10 cellular contexts compared by ENCODE assay signal in the genomic region with DNA sequence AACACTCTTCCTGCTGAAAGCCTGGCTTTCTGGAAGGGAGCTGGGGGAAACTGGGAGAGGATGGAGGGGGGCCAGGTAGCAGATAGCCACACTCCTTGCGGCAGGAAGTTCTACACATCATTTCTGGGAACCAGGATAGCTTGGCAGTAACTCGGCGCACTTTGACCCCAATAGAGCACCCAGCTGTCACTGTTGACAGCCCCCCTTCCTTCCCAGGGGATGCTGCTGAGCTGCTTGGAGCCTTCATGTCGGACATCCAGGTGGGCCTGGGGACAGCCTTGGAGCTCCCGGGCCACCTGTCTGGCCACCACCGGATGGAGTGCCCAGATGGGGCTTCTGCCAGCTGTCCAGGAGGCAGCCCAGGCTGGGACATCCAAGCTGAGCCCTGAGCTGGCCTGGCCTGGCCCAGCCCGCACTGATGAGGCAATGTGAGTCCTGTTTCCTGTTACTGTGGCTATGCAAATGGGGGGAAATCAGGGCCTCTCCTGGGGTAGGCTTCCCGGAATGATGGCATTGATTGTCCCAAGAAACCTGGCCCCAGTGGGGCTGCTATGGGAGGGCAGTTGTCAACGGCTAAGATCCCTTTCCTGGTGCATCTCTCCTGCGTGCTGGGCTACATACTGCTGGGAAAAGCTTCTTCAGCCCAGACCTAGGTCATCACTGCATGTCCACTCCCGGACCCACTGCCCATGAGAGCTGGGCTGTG. TPM values are rescaled to one million over a fixed set of nuclear protein-coding genes. Genes with fewer than 3 reads are reported as not detected.
DNase-seq lines count a peak whose midpoint lies in the region; ATAC-seq and TF ChIP-seq lines count a peak whose summit lies in the region.
"Had no signal": no experiment of that assay in that cellular context is flagged by ENCODE, and none has a peak within 500 bp of the region (broad histone marks: within the 10 kb centered on the region; RNA-seq: fewer than 3 reads in every experiment).

No MANE protein-coding gene starts in this region.

- H3K36me3 ChIP-seq in osteoblast (ENCODE audit: insufficient read depth, low read length), result no peaks in the 10 kb centered on the region

- H3K27ac ChIP-seq in osteoblast (ENCODE audit: low read depth, low read length), result no peak overlapping the region

- H3K27ac Mint-ChIP-seq in activated T-helper 2 cell treated with anti-CD3 and anti-CD28 coated beads, Interferon-gamma antibody, Interleukin-2, Interleukin-4, amounts not matched to agents 10 μg/mL and 5 μg/mL and 100 μg/mL, durations not matched to agents 14 hours and 24 hours and 36 hours, result peak overlapping the region; percentile 89

- TF ChIP-seq CTCF in osteoblast (IDR thresholded peaks at IDR 0.05; ENCODE audit: extremely low read depth, low read depth, low read length), result no peak

- ATAC-seq in HG02642 (IDR thresholded peaks at IDR 0.05; ENCODE audit: poor library complexity, unreplicated experiment) (peak; percentile 29), GM21528 (IDR thresholded peaks at IDR 0.05; ENCODE audit: low FRiP score, unreplicated experiment) (no peak), HG03039 (IDR thresholded peaks at IDR 0.05; ENCODE audit: unreplicated experiment) (no peak)

- H3K9me3 Mint-ChIP-seq in activated T-helper 2 cell treated with anti-CD3 and anti-CD28 coated beads, Interferon-gamma antibody, Interleukin-2, Interleukin-4, amounts not matched to agents 10 μg/mL and 5 μg/mL and 100 μg/mL, durations not matched to agents 14 hours and 24 hours and 36 hours, result peaks cover 6% of the 10 kb centered on the region

- DNase-seq in GM03348 (ENCODE audit: low spot score) (peak; percentile 44), lung microvascular endothelial cell (ENCODE audit: low read depth in 2 of 2) (peak; percentile 37 to 63), osteoblast (ENCODE audit: insufficient read length, low spot score, missing footprints) (no peak), DMS153 treated with DMSO at 0.1 percent for 48 hours (lab: John Stamatoyannopoulos, UW; ENCODE audit: unreplicated experiment) (no peak)
- DNase-seq in activated T-helper 2 cell treated with anti-CD3 and anti-CD28 coated beads, Interferon-gamma antibody, Interleukin-2, Interleukin-4, amounts not matched to agents 10 μg/mL and 5 μg/mL and 100 μg/mL, durations not matched to agents 14 hours and 24 hours and 36 hours (ENCODE audit: low spot score), result no peak
- DNase-seq: amniotic stem cell, SHP77 treated with DMSO at 0.1 percent for 48 hours had no signal

- peaks cover 19% of the 10 kb centered on the region for H3K4me1 ChIP-seq in osteoblast (ENCODE audit: insufficient read depth, low read length)

- no peak overlapping the region for H3K4me3 ChIP-seq in osteoblast (ENCODE audit: insufficient read depth, low read length)

- H4K20me1 ChIP-seq in osteoblast (ENCODE audit: insufficient read depth, low read length), result peaks cover 2% of the 10 kb centered on the region

- peaks cover 49% of the 10 kb centered on the region for H3K4me1 Mint-ChIP-seq in activated T-helper 2 cell treated with anti-CD3 and anti-CD28 coated beads, Interferon-gamma antibody, Interleukin-2, Interleukin-4, amounts not matched to agents 10 μg/mL and 5 μg/mL and 100 μg/mL, durations not matched to agents 14 hours and 24 hours and 36 hours (ENCODE audit: low read depth)

- intact Hi-C loops in activated T-helper 2 cell treated with anti-CD3 and anti-CD28 coated beads, Interferon-gamma antibody, Interleukin-2, Interleukin-4, amounts not matched to agents 10 μg/mL and 5 μg/mL and 100 μg/mL, durations not matched to agents 14 hours and 24 hours and 36 hours (cut with micrococcal nuclease), result no loop called here

- no peak overlapping the region for H3K4me3 Mint-ChIP-seq in activated T-helper 2 cell treated with anti-CD3 and anti-CD28 coated beads, Interferon-gamma antibody, Interleukin-2, Interleukin-4, amounts not matched to agents 10 μg/mL and 5 μg/mL and 100 μg/mL, durations not matched to agents 14 hours and 24 hours and 36 hours (ENCODE audit: low read depth)

- H3K9me3 ChIP-seq in osteoblast (ENCODE audit: low read depth, low read length), result peaks cover 2% of the 10 kb centered on the region

- no peaks in the 10 kb centered on the region for H3K27me3 ChIP-seq in osteoblast (ENCODE audit: insufficient read depth, low read length)

- H3K79me2 ChIP-seq in osteoblast (ENCODE audit: insufficient read depth, low read length), result no peaks in the 10 kb centered on the region

- H3K4me2 ChIP-seq in osteoblast (ENCODE audit: insufficient read depth, low read length), result no peak overlapping the region

- no peaks in the 10 kb centered on the region for H3K36me3 Mint-ChIP-seq in activated T-helper 2 cell treated with anti-CD3 and anti-CD28 coated beads, Interferon-gamma antibody, Interleukin-2, Interleukin-4, amounts not matched to agents 10 μg/mL and 5 μg/mL and 100 μg/mL, durations not matched to agents 14 hours and 24 hours and 36 hours (ENCODE audit: low read depth)

- H3K27me3 Mint-ChIP-seq in activated T-helper 2 cell treated with anti-CD3 and anti-CD28 coated beads, Interferon-gamma antibody, Interleukin-2, Interleukin-4, amounts not matched to agents 10 μg/mL and 5 μg/mL and 100 μg/mL, durations not matched to agents 14 hours and 24 hours and 36 hours (ENCODE audit: low read depth), result no peaks in the 10 kb centered on the region

- H2AFZ ChIP-seq in osteoblast (ENCODE audit: low read length), result no peak overlapping the region

RNA-seq across cellular contexts. Expression of gene SOCS1, which starts 50.1 kb away (rescaled TPM):
- total RNA-seq in activated T-helper 2 cell treated with anti-CD3 and anti-CD28 coated beads, Interferon-gamma antibody, Interleukin-2, Interleukin-4, amounts not matched to agents 10 μg/mL and 5 μg/mL and 100 μg/mL, durations not matched to agents 14 hours and 24 hours and 36 hours, result 217 and 219 TPM in 2 replicates
- 0.22 and 0.79 TPM in 2 replicates for total RNA-seq in lung microvascular endothelial cell
- 1.1 and 1.8 TPM in 2 replicates for total RNA-seq in osteoblast

Comparison
In these comparisons a context has a peak if more than half of its experiments do, and no peak if none do; other contexts are left out.
1. DNase-seq: peak in GM03348 (single experiment) and lung microvascular endothelial cell (2 of 2); none in activated T-helper 2 cell treated with anti-CD3 and anti-CD28 coated beads, Interferon-gamma antibody, Interleukin-2, Interleukin-4, amounts not matched to agents 10 μg/mL and 5 μg/mL and 100 μg/mL, durations not matched to agents 14 hours and 24 hours and 36 hours (single experiment), osteoblast (single experiment) and DMS153 treated with DMSO at 0.1 percent for 48 hours (single experiment).
2. RNA of gene SOCS1, which starts 50.1 kb away (total RNA-seq): 217 to 219 TPM in activated T-helper 2 cell treated with anti-CD3 and anti-CD28 coated beads, Interferon-gamma antibody, Interleukin-2, Interleukin-4, amounts not matched to agents 10 μg/mL and 5 μg/mL and 100 μg/mL, durations not matched to agents 14 hours and 24 hours and 36 hours; 1.1 to 1.8 TPM in osteoblast and 0.22 to 0.79 TPM in lung microvascular endothelial cell; every median in the first group is over 10 times any median in the second.